In genomic region chr7:142916508-142916907, GRCh38 we compare ENCODE assay signal across 24 cellular contexts. TPM values are rescaled to one million over a fixed set of nuclear protein-coding genes. Genes with fewer than 3 reads are reported as not detected.
"Had no signal": no experiment of that assay in that cellular context is flagged by ENCODE, and none has a peak within 500 bp of the region (broad histone marks: within the 10 kb centered on the region; RNA-seq: fewer than 3 reads in every experiment).

No MANE protein-coding gene starts in this region.

- H3K36me3 ChIP-seq: breast epithelium had no signal

- H3K4me1 Mint-ChIP-seq: activated B cell treated with CpG ODN at 0.5 μM for 24 hours; activated CD4-positive, alpha-beta T cell treated with anti-CD3 and anti-CD28 coated beads, Interleukin-2, amount 10 ng/mL, durations not matched to agents 24 days and 14 days; activated CD8-positive, alpha-beta memory T cell treated with anti-CD3 and anti-CD28 coated beads, Interleukin-2, amount 10 ng/mL, durations not matched to agents 7 days and 5 days; activated naive CD4-positive, alpha-beta T cell treated with anti-CD3 and anti-CD28 coated beads, Interleukin-2, amount 50 U/mL, for 24 hours had no signal

- H3K4me3 ChIP-seq: breast epithelium had no signal

- H3K27ac Mint-ChIP-seq: activated B cell treated with CpG ODN at 0.5 μM for 24 hours; activated CD4-positive, alpha-beta T cell treated with anti-CD3 and anti-CD28 coated beads, Interleukin-2, amount 10 ng/mL, durations not matched to agents 24 days and 14 days; activated CD8-positive, alpha-beta memory T cell treated with anti-CD3 and anti-CD28 coated beads, Interleukin-2, amount 10 ng/mL, durations not matched to agents 7 days and 5 days; activated naive CD4-positive, alpha-beta T cell treated with anti-CD3 and anti-CD28 coated beads, Interleukin-2, amount 50 U/mL, for 24 hours; activated T-cell treated with anti-CD3 and anti-CD28 coated beads, Interleukin-2, amount 50 U/mL, for 24 hours; activated T-helper 1 cell treated with anti-CD3 and anti-CD28 coated beads, Interleukin-12 subunit alpha, Interleukin-12 subunit beta, Interleukin-2, Interleukin-4 antibody, amounts not matched to agents 30 ng/mL and 10 ng/mL and 1 ng/mL, durations not matched to agents 14 hours and 24 hours and 36 hours; T-helper 1 cell treated with Interleukin-12 subunit alpha and Interleukin-12 subunit beta and Interleukin-4 antibody, amounts not matched to agents 30 μg/mL and 1 μg/mL, for 36 hours had no signal

- ATAC-seq: activated CD8-positive, alpha-beta memory T cell treated with anti-CD3 and anti-CD28 coated beads, Interleukin-2, amount 10 ng/mL, durations not matched to agents 7 days and 5 days; PC-3 had no signal

- DNase-seq: activated B cell treated with CpG ODN at 0.5 μM for 24 hours; activated CD4-positive, alpha-beta T cell treated with anti-CD3 and anti-CD28 coated beads for 1 hour; activated CD4-positive, alpha-beta T cell treated with anti-CD3 and anti-CD28 coated beads, Interleukin-2, amount 10 ng/mL, durations not matched to agents 24 days and 14 days; activated CD4-positive, alpha-beta T cell treated with anti-CD3 and anti-CD28 coated beads, Interleukin-2, amount 50 U/mL, for 48 hours; activated CD8-positive, alpha-beta memory T cell treated with anti-CD3 and anti-CD28 coated beads, Interleukin-2, amount 10 ng/mL, durations not matched to agents 7 days and 5 days; activated effector memory CD4-positive, alpha-beta T cell treated with Interleukin-2 at 50 U/mL for 16 hours; activated naive CD4-positive, alpha-beta T cell; activated T-cell treated with anti-CD3 and anti-CD28 coated beads, Interleukin-2, amount 50 U/mL, for 24 hours; aorta; caudate nucleus; Kasumi-1; NCI-H2029 treated with DMSO at 0.1 percent for 48 hours; NCI-H345; NCI-H510A; NCI-H526 treated with DMSO at 0.1 percent for 48 hours; NCI-H82; PC-3; SHP77 treated with DMSO at 0.1 percent for 48 hours; T-helper 9 cell had no signal

- H3K36me3 Mint-ChIP-seq: activated CD8-positive, alpha-beta memory T cell treated with anti-CD3 and anti-CD28 coated beads, Interleukin-2, amount 10 ng/mL, durations not matched to agents 7 days and 5 days; activated naive CD4-positive, alpha-beta T cell treated with anti-CD3 and anti-CD28 coated beads, Interleukin-2, amount 50 U/mL, for 24 hours had no signal

- H3K9me3 Mint-ChIP-seq: activated B cell treated with CpG ODN at 0.5 μM for 24 hours; activated CD4-positive, alpha-beta T cell treated with anti-CD3 and anti-CD28 coated beads, Interleukin-2, amount 10 ng/mL, durations not matched to agents 24 days and 14 days; activated naive CD4-positive, alpha-beta T cell treated with anti-CD3 and anti-CD28 coated beads, Interleukin-2, amount 50 U/mL, for 24 hours; activated T-cell treated with anti-CD3 and anti-CD28 coated beads, Interleukin-2, amount 50 U/mL, for 24 hours; activated T-helper 1 cell treated with anti-CD3 and anti-CD28 coated beads, Interleukin-12 subunit alpha, Interleukin-12 subunit beta, Interleukin-2, Interleukin-4 antibody, amounts not matched to agents 30 ng/mL and 10 ng/mL and 1 ng/mL, durations not matched to agents 14 hours and 24 hours and 36 hours; T-helper 1 cell treated with Interleukin-12 subunit alpha and Interleukin-12 subunit beta and Interleukin-4 antibody, amounts not matched to agents 30 μg/mL and 1 μg/mL, for 36 hours had no signal

- H3K27me3 ChIP-seq: breast epithelium had no signal

- H3K27ac ChIP-seq: breast epithelium had no signal

- H3K4me3 Mint-ChIP-seq: activated B cell treated with CpG ODN at 0.5 μM for 24 hours; activated CD4-positive, alpha-beta T cell treated with anti-CD3 and anti-CD28 coated beads, Interleukin-2, amount 10 ng/mL, durations not matched to agents 24 days and 14 days; activated CD8-positive, alpha-beta memory T cell treated with anti-CD3 and anti-CD28 coated beads, Interleukin-2, amount 10 ng/mL, durations not matched to agents 7 days and 5 days; activated naive CD4-positive, alpha-beta T cell treated with anti-CD3 and anti-CD28 coated beads, Interleukin-2, amount 50 U/mL, for 24 hours; activated T-cell treated with anti-CD3 and anti-CD28 coated beads, Interleukin-2, amount 50 U/mL, for 24 hours; activated T-helper 1 cell treated with anti-CD3 and anti-CD28 coated beads, Interleukin-12 subunit alpha, Interleukin-12 subunit beta, Interleukin-2, Interleukin-4 antibody, amounts not matched to agents 30 ng/mL and 10 ng/mL and 1 ng/mL, durations not matched to agents 14 hours and 24 hours and 36 hours; T-helper 1 cell treated with Interleukin-12 subunit alpha and Interleukin-12 subunit beta and Interleukin-4 antibody, amounts not matched to agents 30 μg/mL and 1 μg/mL, for 36 hours had no signal

- H3K4me1 ChIP-seq: breast epithelium had no signal

- H3K9me3 ChIP-seq: breast epithelium had no signal

RNA-seq across cellular contexts. Expression of gene TRPV5, which starts 17.0 kb away (rescaled TPM):
- total RNA-seq: activated CD4-positive, alpha-beta T cell treated with anti-CD3 and anti-CD28 coated beads, Interleukin-2, amount 10 ng/mL, durations not matched to agents 24 days and 14 days; activated CD8-positive, alpha-beta memory T cell treated with anti-CD3 and anti-CD28 coated beads, Interleukin-2, amount 10 ng/mL, durations not matched to agents 7 days and 5 days; activated T-helper 1 cell treated with anti-CD3 and anti-CD28 coated beads, Interleukin-12 subunit alpha, Interleukin-12 subunit beta, Interleukin-2, Interleukin-4 antibody, amounts not matched to agents 30 ng/mL and 10 ng/mL and 1 ng/mL, durations not matched to agents 14 hours and 24 hours and 36 hours; aorta; PC-3; SK-MEL-5 had no signal
- polyA plus RNA-seq: aorta had no signal

RNA-seq across cellular contexts. Expression of gene LLCFC1, which starts 22.8 kb away (rescaled TPM):
- total RNA-seq: activated B cell treated with CpG ODN at 0.5 μM for 24 hours; activated CD4-positive, alpha-beta T cell treated with anti-CD3 and anti-CD28 coated beads, Interleukin-2, amount 10 ng/mL, durations not matched to agents 24 days and 14 days; activated CD8-positive, alpha-beta memory T cell treated with anti-CD3 and anti-CD28 coated beads, Interleukin-2, amount 10 ng/mL, durations not matched to agents 7 days and 5 days; activated T-helper 1 cell treated with anti-CD3 and anti-CD28 coated beads, Interleukin-12 subunit alpha, Interleukin-12 subunit beta, Interleukin-2, Interleukin-4 antibody, amounts not matched to agents 30 ng/mL and 10 ng/mL and 1 ng/mL, durations not matched to agents 14 hours and 24 hours and 36 hours; aorta; breast epithelium; PC-3; SK-MEL-5 had no signal
- polyA plus RNA-seq: aorta had no signal

RNA-seq across cellular contexts. Expression of gene TRPV6, which starts 31.0 kb away (rescaled TPM):
- total RNA-seq: activated B cell treated with CpG ODN at 0.5 μM for 24 hours; activated CD4-positive, alpha-beta T cell treated with anti-CD3 and anti-CD28 coated beads, Interleukin-2, amount 10 ng/mL, durations not matched to agents 24 days and 14 days; activated CD8-positive, alpha-beta memory T cell treated with anti-CD3 and anti-CD28 coated beads, Interleukin-2, amount 10 ng/mL, durations not matched to agents 7 days and 5 days; activated T-helper 1 cell treated with anti-CD3 and anti-CD28 coated beads, Interleukin-12 subunit alpha, Interleukin-12 subunit beta, Interleukin-2, Interleukin-4 antibody, amounts not matched to agents 30 ng/mL and 10 ng/mL and 1 ng/mL, durations not matched to agents 14 hours and 24 hours and 36 hours; SK-MEL-5 had no signal

RNA-seq across cellular contexts. Expression of gene KEL, which starts 45.7 kb away (rescaled TPM):
- total RNA-seq: activated T-helper 1 cell treated with anti-CD3 and anti-CD28 coated beads, Interleukin-12 subunit alpha, Interleukin-12 subunit beta, Interleukin-2, Interleukin-4 antibody, amounts not matched to agents 30 ng/mL and 10 ng/mL and 1 ng/mL, durations not matched to agents 14 hours and 24 hours and 36 hours; SK-MEL-5 had no signal
